15 cellular contexts compared by ENCODE assay signal in the genomic region with DNA sequence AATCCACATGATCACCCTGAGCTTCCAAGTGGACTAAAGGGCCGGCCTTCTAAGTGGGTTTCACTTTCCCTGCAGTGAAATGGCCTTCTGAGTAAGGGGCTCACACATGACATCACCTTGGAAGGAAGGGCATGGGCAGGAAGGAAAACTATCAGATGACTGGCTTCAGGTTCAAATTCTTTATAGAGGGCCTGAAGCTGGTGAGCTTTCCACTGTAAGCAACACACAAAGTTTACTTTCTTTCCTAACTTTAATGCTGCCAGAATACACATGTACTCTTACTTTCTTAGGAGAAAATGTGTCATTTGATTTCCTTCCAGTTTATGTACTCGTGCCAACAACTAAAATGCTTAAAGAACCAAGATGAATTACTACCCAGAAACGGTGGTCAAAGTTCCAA.
DNase-seq lines count a peak whose midpoint lies in the region; ATAC-seq, FAIRE-seq and TF ChIP-seq lines count a peak whose summit lies in the region.
"Had no signal": no experiment of that assay in that cellular context is flagged by ENCODE, and none has a peak within 500 bp of the region (broad histone marks: within the 10 kb centered on the region; RNA-seq: fewer than 3 reads in every experiment).

No MANE protein-coding gene starts in this region.

- peaks cover 96% of the 10 kb centered on the region for H3K4me1 Mint-ChIP-seq in activated T-cell treated with anti-CD3 and anti-CD28 coated beads, Interleukin-2, amount 50 U/mL, for 24 hours (ENCODE audit: low read depth)
- H3K4me1 Mint-ChIP-seq in activated T-cell treated with anti-CD3 and anti-CD28 coated beads, Interleukin-2, amount 50 U/mL, for 4 hours (ENCODE audit: low read depth), result peaks cover 91% of the 10 kb centered on the region

- no peak overlapping the region for H3K4me2 ChIP-seq in keratinocyte (ENCODE audit: control insufficient read depth, extremely low read depth, insufficient read depth, low read depth, low read length)

- no peaks in the 10 kb centered on the region for H3K9me1 ChIP-seq in keratinocyte (ENCODE audit: control insufficient read depth, extremely low read depth, insufficient read depth, low read length)

- no peak overlapping the region for H3K9ac ChIP-seq in keratinocyte (ENCODE audit: control insufficient read depth, extremely low read depth, insufficient read depth, low read length)

- H3K9me3 ChIP-seq in ascending aorta, result no peaks in the 10 kb centered on the region
- H3K9me3 ChIP-seq in keratinocyte (ENCODE audit: control insufficient read depth, low read depth, low read length), result no peaks in the 10 kb centered on the region
- H3K9me3 ChIP-seq: neutrophil had no signal

- no peaks in the 10 kb centered on the region for H3K27me3 Mint-ChIP-seq in activated T-cell treated with anti-CD3 and anti-CD28 coated beads, Interleukin-2, amount 50 U/mL, for 24 hours
- no peaks in the 10 kb centered on the region for H3K27me3 Mint-ChIP-seq in activated T-cell treated with anti-CD3 and anti-CD28 coated beads, Interleukin-2, amount 50 U/mL, for 4 hours (ENCODE audit: low read depth)

- dilution Hi-C loops in keratinocyte (cut with MboI; ENCODE audit: extremely low pct_ligation_motif_present, low sequenced_read_pairs), result no loop called here

- no peaks in the 10 kb centered on the region for H4K20me1 ChIP-seq in keratinocyte (ENCODE audit: control insufficient read depth, extremely low read depth, insufficient read depth, low read length)

- peaks cover 12 to 24% of the 10 kb centered on the region in 2 donors for H3K36me3 ChIP-seq in ascending aorta
- no peaks in the 10 kb centered on the region for H3K36me3 ChIP-seq in keratinocyte (ENCODE audit: control insufficient read depth in 2 of 2, extremely low read depth in 1 of 2, insufficient read depth in 2 of 2, low read length in 2 of 2)

- no peaks in the 10 kb centered on the region for H3K27me3 ChIP-seq in ascending aorta
- H3K27me3 ChIP-seq in keratinocyte (ENCODE audit: control insufficient read depth, extremely low read depth, insufficient read depth, low read length), result no peaks in the 10 kb centered on the region
- H3K27me3 ChIP-seq: neutrophil had no signal

- no peak for DNase-seq in activated T-cell treated with anti-CD3 and anti-CD28 coated beads, Interleukin-2, amount 50 U/mL, for 24 hours
- no peak for DNase-seq in activated T-cell treated with anti-CD3 and anti-CD28 coated beads, Interleukin-2, amount 50 U/mL, for 4 hours
- DNase-seq in ascending aorta (ENCODE audit: low spot score in 2 of 2) (no peak), keratinocyte (ENCODE audit: low read depth, low spot score) (no peak), stromal cell of bone marrow (ENCODE audit: low read depth) (peak; percentile 73), NCI-H2107 treated with DMSO at 0.1 percent for 48 hours (lab: John Stamatoyannopoulos, UW; ENCODE audit: unreplicated experiment) (no peak), middle frontal gyrus (ENCODE audit: extremely low spot score, low spot score) (no peak)
- DNase-seq in effector CD4-positive, alpha-beta T cell, result no peak
- DNase-seq: ACHN; activated CD4-positive, alpha-beta T cell treated with anti-CD3 and anti-CD28 coated beads, Interleukin-2, amount 50 U/mL, for 1 hour; NCI-H187; stimulated activated CD4-positive, alpha-beta T cell treated with anti-CD3 and anti-CD28 coated beads, Interleukin-1b, Interleukin-23, amount 100 ng/mL, for 48 hours; SW 1271 had no signal

- H3K4me3 Mint-ChIP-seq in activated T-cell treated with anti-CD3 and anti-CD28 coated beads, Interleukin-2, amount 50 U/mL, for 24 hours, result no peak overlapping the region
- no peak overlapping the region for H3K4me3 Mint-ChIP-seq in activated T-cell treated with anti-CD3 and anti-CD28 coated beads, Interleukin-2, amount 50 U/mL, for 4 hours

- intact Hi-C loops in ascending aorta (cut with DNase I), result loop anchor here (2.0 kb wide), 2 partner anchors 19 to 61 kb away; no protein-coding TSS in a partner anchor

- H2AFZ ChIP-seq in keratinocyte (ENCODE audit: control insufficient read depth, low read length), result no peak overlapping the region

- H3K79me2 ChIP-seq in keratinocyte (ENCODE audit: control insufficient read depth, insufficient read depth, low read length), result no peaks in the 10 kb centered on the region

- no peaks in the 10 kb centered on the region for H3K9me3 Mint-ChIP-seq in activated T-cell treated with anti-CD3 and anti-CD28 coated beads, Interleukin-2, amount 50 U/mL, for 24 hours
- no peaks in the 10 kb centered on the region for H3K9me3 Mint-ChIP-seq in activated T-cell treated with anti-CD3 and anti-CD28 coated beads, Interleukin-2, amount 50 U/mL, for 4 hours

- FAIRE-seq in keratinocyte (lab: Jason Lieb, UNC), result peak; percentile 13

- H3K4me1 ChIP-seq in ascending aorta (peaks cover 11 to 83% of the 10 kb centered on the region in 2 donors), keratinocyte (ENCODE audit: control insufficient read depth, extremely low read depth, insufficient read depth, low read length) (peaks cover 16% of the 10 kb centered on the region)

- H3K4me3 ChIP-seq in ascending aorta (peak overlapping the region in 1 of 2 donors; percentile 42), keratinocyte (ENCODE audit: control insufficient read depth in 2 of 3, extremely low read depth in 1 of 3, insufficient read depth in 2 of 3, low read depth in 1 of 3, low read length in 3 of 3) (no peak overlapping the region)

- no peak for ATAC-seq in activated T-cell treated with anti-CD3 and anti-CD28 coated beads, Interleukin-2, amount 50 U/mL, for 4 hours
- ATAC-seq: HCT116 had no signal

- peak overlapping the region; percentile 90 for H3K27ac Mint-ChIP-seq in activated T-cell treated with anti-CD3 and anti-CD28 coated beads, Interleukin-2, amount 50 U/mL, for 24 hours

- peaks cover 97% of the 10 kb centered on the region for H3K36me3 Mint-ChIP-seq in activated T-cell treated with anti-CD3 and anti-CD28 coated beads, Interleukin-2, amount 50 U/mL, for 24 hours (ENCODE audit: low read depth)
- H3K36me3 Mint-ChIP-seq in activated T-cell treated with anti-CD3 and anti-CD28 coated beads, Interleukin-2, amount 50 U/mL, for 4 hours (ENCODE audit: insufficient read depth), result peaks cover 63% of the 10 kb centered on the region

- H3K27ac ChIP-seq in ascending aorta, result peak overlapping the region; percentile 72
- H3K27ac ChIP-seq in keratinocyte (ENCODE audit: control insufficient read depth, insufficient read depth, low read length), result no peak overlapping the region
- H3K27ac ChIP-seq: neutrophil had no signal

- TF ChIP-seq CTCF in ascending aorta (IDR thresholded peaks at IDR 0.05), result peak in 1 of 3 experiments; percentile 5
- no peak for TF ChIP-seq CTCF in keratinocyte (optimal IDR thresholded peaks at IDR 0.05 in 1 of 3, IDR thresholded peaks at IDR 0.05 in 1 of 3, conservative IDR thresholded peaks at IDR 0.05 in 1 of 3; ENCODE audit: extremely low read depth in 1 of 3, insufficient read depth in 2 of 3, low read length in 3 of 3)
